1 cellular context compared by ENCODE assay signal in genomic region chr4:165345663-165346417, GRCh38.
TF ChIP-seq lines count a peak whose summit lies in the region.

No MANE protein-coding gene starts in this region.

TF ChIP-seq in H1, 55 proteins besides CTCF, POLR2A, EP300 and RAD21 (continued from another document):
- TF ChIP-seq, protein P1, sequence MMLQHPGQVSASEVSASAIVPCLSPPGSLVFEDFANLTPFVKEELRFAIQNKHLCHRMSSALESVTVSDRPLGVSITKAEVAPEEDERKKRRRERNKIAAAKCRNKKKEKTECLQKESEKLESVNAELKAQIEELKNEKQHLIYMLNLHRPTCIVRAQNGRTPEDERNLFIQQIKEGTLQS (IDR thresholded peaks at IDR 0.05; ENCODE audit: insufficient read depth, low read depth, low read length), result no peak
- TF ChIP-seq KDM5A (IDR thresholded peaks at IDR 0.05; ENCODE audit: low read length), result no peak
- TF ChIP-seq TAF7 (optimal IDR thresholded peaks at IDR 0.05; ENCODE audit: borderline replicate concordance, low read depth, low read length), result no peak
- no peak for TF ChIP-seq SAP30 (IDR thresholded peaks at IDR 0.05; ENCODE audit: insufficient read depth, insufficient replicate concordance, low read length)
- TF ChIP-seq SP4 (IDR thresholded peaks at IDR 0.05; ENCODE audit: low read length), result no peak
- TF ChIP-seq JUND (IDR thresholded peaks at IDR 0.05; ENCODE audit: low read length), result no peak
- TF ChIP-seq FOSL1 (IDR thresholded peaks at IDR 0.05; ENCODE audit: insufficient read depth, low read depth, low read length), result no peak
